In genomic region chr3:120425877-120426276, GRCh38 we compare ENCODE assay signal across 15 cellular contexts. TPM values are rescaled to one million over a fixed set of nuclear protein-coding genes. Genes with fewer than 3 reads are reported as not detected.
A peak's percentile ranks its signal among the peaks of the same experiment; 100 is the strongest.
DNase-seq lines count a peak whose midpoint lies in the region; ATAC-seq and TF ChIP-seq lines count a peak whose summit lies in the region.
"Had no signal": no experiment of that assay in that cellular context is flagged by ENCODE, and none has a peak within 500 bp of the region (broad histone marks: within the 10 kb centered on the region; RNA-seq: fewer than 3 reads in every experiment).

No MANE protein-coding gene starts in this region.

- no peaks in the 10 kb centered on the region for H3K9me3 ChIP-seq in thoracic aorta
- H3K9me3 ChIP-seq in CD4-positive, alpha-beta T cell (ENCODE audit: control insufficient read depth, low read length): no peaks in the 10 kb centered on the region

- ATAC-seq in thoracic aorta (ENCODE audit: insufficient number of reproducible peaks, low FRiP score, low read depth): peak; percentile 16
- ATAC-seq in HG02642 (IDR thresholded peaks at IDR 0.05; ENCODE audit: poor library complexity, unreplicated experiment): no peak
- ATAC-seq in CD4-positive, alpha-beta T cell (ENCODE audit: poor library complexity): no peak

- intact Hi-C loops in CD4-positive, alpha-beta T cell (cut with DNase I, micrococcal nuclease): no loop called here

- H3K36me3 Mint-ChIP-seq in chondrocyte (ENCODE audit: low read depth): peaks cover 35% of the 10 kb centered on the region
- no peaks in the 10 kb centered on the region for H3K36me3 Mint-ChIP-seq in activated CD4-positive, alpha-beta T cell treated with anti-CD3 and anti-CD28 coated beads, Interleukin-2, amount 10 ng/mL, durations not matched to agents 7 days and 5 days (ENCODE audit: low read depth)
- no peaks in the 10 kb centered on the region for H3K36me3 Mint-ChIP-seq in CD4-positive, alpha-beta T cell (ENCODE audit: low read depth)

- CTCF ChIA-PET in activated CD4-positive, alpha-beta T cell treated with anti-CD3 and anti-CD28 coated beads, Interleukin-2, amount 10 ng/mL, durations not matched to agents 7 days and 5 days (lab: Charles Lee): interaction anchor here (0.6 kb wide), 1 partner anchor 133 kb away, joined by 3 read pairs; no protein-coding TSS in a partner anchor
- CTCF ChIA-PET in CD4-positive, alpha-beta T cell (lab: Charles Lee): no interaction called here

- H3K4me3 Mint-ChIP-seq in chondrocyte (ENCODE audit: unreplicated experiment): no peak overlapping the region
- H3K4me3 Mint-ChIP-seq in activated CD4-positive, alpha-beta T cell treated with anti-CD3 and anti-CD28 coated beads, Interleukin-2, amount 10 ng/mL, durations not matched to agents 7 days and 5 days: no peak overlapping the region
- no peak overlapping the region for H3K4me3 Mint-ChIP-seq in CD4-positive, alpha-beta T cell
- H3K4me3 Mint-ChIP-seq: T-helper 2 cell treated with Interferon-gamma antibody and Interleukin-4, amounts not matched to agents 5 μg/mL and 100 μg/mL, for 36 hours had no signal

- no peaks in the 10 kb centered on the region for H3K27me3 ChIP-seq in thoracic aorta (replicated peaks; ENCODE audit: insufficient read depth)
- peaks cover 3% of the 10 kb centered on the region for H3K27me3 ChIP-seq in CD4-positive, alpha-beta T cell (ENCODE audit: control insufficient read depth, insufficient read depth, low read length)

- no peak overlapping the region for H3K4me3 ChIP-seq in HFF-Myc (replicated peaks; ENCODE audit: low read depth, low read length)
- H3K4me3 ChIP-seq in thoracic aorta: no peak overlapping the region
- H3K4me3 ChIP-seq: skin epidermis had no signal

- peak; percentile 91 for DNase-seq in HFF-Myc (ENCODE audit: extremely low read depth, low read depth)
- DNase-seq in chondrocyte (ENCODE audit: low spot score): no peak
- peak; percentile 61 for DNase-seq in left kidney (ENCODE audit: low read depth, low spot score)
- no peak for DNase-seq in thoracic aorta (ENCODE audit: low spot score)
- no peak for DNase-seq in activated CD4-positive, alpha-beta T cell treated with anti-CD3 and anti-CD28 coated beads, Interleukin-2, amount 10 ng/mL, durations not matched to agents 7 days and 5 days
- DNase-seq in CD4-positive, alpha-beta T cell: no peak
- no peak for DNase-seq in NCI-H1436 treated with DMSO at 0.1 percent for 48 hours (lab: John Stamatoyannopoulos, UW)
- DNase-seq: dermis blood vessel endothelial cell; DMS79; GOT3; MV-4-11; stimulated activated CD8-positive, alpha-beta memory T cell treated with anti-CD3 and anti-CD28 coated beads, Interleukin-4, amount 100 ng/mL, for 48 hours had no signal

- H3K36me3 ChIP-seq in thoracic aorta: no peaks in the 10 kb centered on the region

- peaks cover 59 to 100% of the 10 kb centered on the region in 2 donors for H3K4me1 ChIP-seq in thoracic aorta (ENCODE audit: control insufficient read depth in 1 of 2, low read depth in 2 of 2)

- no peaks in the 10 kb centered on the region for H3K9me3 Mint-ChIP-seq in chondrocyte (ENCODE audit: low read depth)
- no peaks in the 10 kb centered on the region for H3K9me3 Mint-ChIP-seq in activated CD4-positive, alpha-beta T cell treated with anti-CD3 and anti-CD28 coated beads, Interleukin-2, amount 10 ng/mL, durations not matched to agents 7 days and 5 days
- no peaks in the 10 kb centered on the region for H3K9me3 Mint-ChIP-seq in CD4-positive, alpha-beta T cell
- H3K9me3 Mint-ChIP-seq: T-helper 2 cell treated with Interferon-gamma antibody and Interleukin-4, amounts not matched to agents 5 μg/mL and 100 μg/mL, for 36 hours had no signal

- H3K4me1 Mint-ChIP-seq in chondrocyte (ENCODE audit: low read depth): peaks cover 98% of the 10 kb centered on the region
- no peaks in the 10 kb centered on the region for H3K4me1 Mint-ChIP-seq in activated CD4-positive, alpha-beta T cell treated with anti-CD3 and anti-CD28 coated beads, Interleukin-2, amount 10 ng/mL, durations not matched to agents 7 days and 5 days
- H3K4me1 Mint-ChIP-seq in CD4-positive, alpha-beta T cell (ENCODE audit: low read depth): no peaks in the 10 kb centered on the region

- H3K27ac ChIP-seq in thoracic aorta: peak overlapping the region; percentile 73 to 85
- no peak overlapping the region for H3K27ac ChIP-seq in CD4-positive, alpha-beta T cell (ENCODE audit: low read depth, low read length)

- H3K27ac Mint-ChIP-seq in chondrocyte (ENCODE audit: unreplicated experiment): peak overlapping the region; percentile 97
- H3K27ac Mint-ChIP-seq in activated CD4-positive, alpha-beta T cell treated with anti-CD3 and anti-CD28 coated beads, Interleukin-2, amount 10 ng/mL, durations not matched to agents 7 days and 5 days: no peak overlapping the region
- no peak overlapping the region for H3K27ac Mint-ChIP-seq in CD4-positive, alpha-beta T cell
- H3K27ac Mint-ChIP-seq: T-helper 2 cell treated with Interferon-gamma antibody and Interleukin-4, amounts not matched to agents 5 μg/mL and 100 μg/mL, for 36 hours had no signal

- POLR2A ChIA-PET in activated CD4-positive, alpha-beta T cell treated with anti-CD3 and anti-CD28 coated beads, Interleukin-2, amount 10 ng/mL, durations not matched to agents 7 days and 5 days (lab: Charles Lee): no interaction called here
- POLR2A ChIA-PET in CD4-positive, alpha-beta T cell (lab: Charles Lee): interaction anchor here (1.1 kb wide), 1 partner anchor 10 kb away, joined by 4 read pairs; no protein-coding TSS in a partner anchor

- no peaks in the 10 kb centered on the region for H3K27me3 Mint-ChIP-seq in chondrocyte (ENCODE audit: low read depth)
- H3K27me3 Mint-ChIP-seq in activated CD4-positive, alpha-beta T cell treated with anti-CD3 and anti-CD28 coated beads, Interleukin-2, amount 10 ng/mL, durations not matched to agents 7 days and 5 days: peaks cover 5% of the 10 kb centered on the region
- peaks cover 5% of the 10 kb centered on the region for H3K27me3 Mint-ChIP-seq in CD4-positive, alpha-beta T cell

- TF ChIP-seq CTCF in HFF-Myc (IDR thresholded peaks at IDR 0.05; ENCODE audit: low read depth, low read length, missing control alignments) (no peak), chondrocyte (IDR thresholded peaks at IDR 0.05) (no peak), thoracic aorta (IDR thresholded peaks at IDR 0.05) (no peak)
- no peak for TF ChIP-seq CTCF in CD4-positive, alpha-beta T cell (IDR thresholded peaks at IDR 0.05)

RNA-seq across cellular contexts. Expression of gene FSTL1, which starts 24.9 kb away (rescaled TPM):
- total RNA-seq in chondrocyte (2,561 to 3,511 TPM (median 3,398 TPM) in 3 replicates), thoracic aorta (100 to 1,000 TPM; 601 to 687 TPM)
- total RNA-seq in activated CD4-positive, alpha-beta T cell treated with anti-CD3 and anti-CD28 coated beads, Interleukin-2, amount 10 ng/mL, durations not matched to agents 7 days and 5 days: under 1 TPM; 0.35 to 0.37 TPM
- under 1 TPM in 1 of 2 experiments, not detected in 1; 0.03 TPM for total RNA-seq in CD4-positive, alpha-beta T cell

Comparison
In these comparisons a context has a peak if more than half of its experiments do, and no peak if none do; other contexts are left out.
1. DNase-seq: peak in HFF-Myc (single experiment) and left kidney (single experiment); none in chondrocyte (single experiment), thoracic aorta (single experiment), activated CD4-positive, alpha-beta T cell treated with anti-CD3 and anti-CD28 coated beads, Interleukin-2, amount 10 ng/mL, durations not matched to agents 7 days and 5 days (single experiment), CD4-positive, alpha-beta T cell (0 of 10) and NCI-H1436 treated with DMSO at 0.1 percent for 48 hours (single experiment).
2. RNA of gene FSTL1, which starts 24.9 kb away (total RNA-seq): 2,561 to 3,511 TPM in chondrocyte and 601 to 687 TPM in thoracic aorta; 0.35 to 0.37 TPM in activated CD4-positive, alpha-beta T cell treated with anti-CD3 and anti-CD28 coated beads, Interleukin-2, amount 10 ng/mL, durations not matched to agents 7 days and 5 days and 0.03 TPM in CD4-positive, alpha-beta T cell; every median in the first group is over 100 times any median in the second.